Comparison of ENCODE assay signal across 8 cellular contexts in genomic region chr17:46822388-46822921, GRCh38. TPM values are rescaled to one million over a fixed set of nuclear protein-coding genes. Genes with fewer than 3 reads are reported as not detected.
DNase-seq lines count a peak whose midpoint lies in the region; ATAC-seq and TF ChIP-seq lines count a peak whose summit lies in the region.

No MANE protein-coding gene starts in this region.

- H4K20me1 ChIP-seq in PC-3 (ENCODE audit: low read length), result no peaks in the 10 kb centered on the region

- TF ChIP-seq CTCF in GM20000 (IDR thresholded peaks at IDR 0.05; ENCODE audit: extremely low read depth, missing control alignments), result peak; percentile 53
- peak; percentile 95 for TF ChIP-seq CTCF in PC-3 (conservative IDR thresholded peaks at IDR 0.05; ENCODE audit: low read depth, low read length)
- TF ChIP-seq CTCF in dorsolateral prefrontal cortex (IDR thresholded peaks at IDR 0.05 in 54 of 56, conservative IDR thresholded peaks at IDR 0.05 in 2 of 56; ENCODE audit: low read depth in 1 of 56, partially characterized antibody in 56 of 56), result peak in 40 of 56 donors; percentile 12 to 49 (median 33)
- peak; percentile 73 for TF ChIP-seq CTCF in retinal pigment epithelial cell (conservative IDR thresholded peaks at IDR 0.05; ENCODE audit: low read depth, low read length)

- POLR2A ChIA-PET in PC-3 (lab: Charles Lee; ENCODE audit: unreplicated experiment), result no interaction called here

- H3K4me1 ChIP-seq in PC-3 (ENCODE audit: insufficient read depth, low read length), result no peaks in the 10 kb centered on the region

- H3K4me3 ChIP-seq in PC-3 (ENCODE audit: low read length) (0 out of 2 replicates have a peak overlapping the region, but pooled peaks have one; percentile 21), dorsolateral prefrontal cortex (no peak overlapping the region), retinal pigment epithelial cell (ENCODE audit: low read length) (no peak overlapping the region)

- no peak overlapping the region for H3K27ac ChIP-seq in PC-3 (ENCODE audit: low read length)
- H3K27ac ChIP-seq in dorsolateral prefrontal cortex, result no peak overlapping the region

- no peaks in the 10 kb centered on the region for H3K36me3 ChIP-seq in PC-3 (ENCODE audit: low read depth, low read length)

- H3K79me2 ChIP-seq in PC-3 (ENCODE audit: low read length), result no peaks in the 10 kb centered on the region

- BruUV-seq in PC-3 (replicated peaks; lab: Mats Ljungman, UMichigan), result no TSS peak

- peak overlapping the region; percentile 68 for H2AFZ ChIP-seq in PC-3 (ENCODE audit: low read length)

- ATAC-seq in PC-3, result peak; percentile 71

- H3F3A ChIP-seq in PC-3 (ENCODE audit: low read length, unreplicated experiment), result no peaks in the 10 kb centered on the region

- intact Hi-C loops in PC-3 (cut with micrococcal nuclease) (no loop called here), dorsolateral prefrontal cortex (cut with DNase I) (loop anchor here in 1 of 2 donors (10.0 kb wide), 1 partner anchor 88 kb away; no protein-coding TSS in a partner anchor)

- H3K9me2 ChIP-seq in PC-3 (replicated peaks; ENCODE audit: low read length), result no peaks in the 10 kb centered on the region

- CTCF ChIA-PET in PC-3 (lab: Charles Lee), result interaction anchor here (0.6 kb wide), 1 partner anchor 11 kb away, joined by 3 read pairs; no protein-coding TSS in a partner anchor

- no peak overlapping the region for H3K9ac ChIP-seq in PC-3 (ENCODE audit: low read length)

- peak; percentile 59 for DNase-seq in GM20000 (ENCODE audit: low spot score)
- DNase-seq in PC-3, result peak; percentile 55
- DNase-seq in dorsolateral prefrontal cortex, result no peak
- no peak for DNase-seq in retinal pigment epithelial cell (ENCODE audit: low read depth)
- no peak for DNase-seq in NCI-H187 treated with DMSO at 0.1 percent for 48 hours (lab: John Stamatoyannopoulos, UW)
- no peak for DNase-seq in GOT3 (lab: John Stamatoyannopoulos, UW)
- DNase-seq in NCI-H1092 (lab: John Stamatoyannopoulos, UW), result no peak
- DNase-seq in anterior cingulate cortex (lab: John Stamatoyannopoulos, UW), result no peak

- peak overlapping the region; percentile 63 for H3K4me2 ChIP-seq in PC-3 (ENCODE audit: low read length)

- H3K27me3 ChIP-seq in PC-3 (ENCODE audit: low read length), result 0 out of 2 replicates have a peak, but pooled peaks cover 6% of the 10 kb centered on the region
- peaks cover 0 to 58% (median 48%) of the 10 kb centered on the region in 45 donors for H3K27me3 ChIP-seq in dorsolateral prefrontal cortex

- no peaks in the 10 kb centered on the region for H3K9me3 ChIP-seq in PC-3 (ENCODE audit: low read length)

RNA-seq across cellular contexts. Expression of gene WNT3, which starts 4.0 kb away (rescaled TPM):
- total RNA-seq in PC-3 (2014; rRNA removed) (4.9 and 5.7 TPM in 2 replicates), dorsolateral prefrontal cortex (10 to 100 TPM in 87 of 120 experiments, 1 to 10 TPM in 33; 4.8 to 43.1 (median 14.3) TPM)

RNA-seq across cellular contexts. Expression of gene WNT9B, which starts 28.9 kb away (rescaled TPM):
- total RNA-seq in PC-3 (2014; rRNA removed) (not detected in 2 replicates), dorsolateral prefrontal cortex (1 to 10 TPM in 101 of 120 experiments, under 1 TPM in 18, not detected in 1; 0.32 to 4.6 (median 1.9) TPM)

Comparison
In these comparisons a context has a peak if more than half of its experiments do, and no peak if none do; other contexts are left out.
1. DNase-seq: peak in GM20000 (single experiment) and PC-3 (single experiment); none in dorsolateral prefrontal cortex (0 of 10), retinal pigment epithelial cell (single experiment), NCI-H187 treated with DMSO at 0.1 percent for 48 hours (single experiment), GOT3 (single experiment), NCI-H1092 (single experiment) and anterior cingulate cortex (0 of 58).
2. CTCF ChIP-seq: peak in every context shown above with its lines; median percentile 95 in PC-3; 73 in retinal pigment epithelial cell; 53 in GM20000; 33 in dorsolateral prefrontal cortex.